In the genomic region with DNA sequence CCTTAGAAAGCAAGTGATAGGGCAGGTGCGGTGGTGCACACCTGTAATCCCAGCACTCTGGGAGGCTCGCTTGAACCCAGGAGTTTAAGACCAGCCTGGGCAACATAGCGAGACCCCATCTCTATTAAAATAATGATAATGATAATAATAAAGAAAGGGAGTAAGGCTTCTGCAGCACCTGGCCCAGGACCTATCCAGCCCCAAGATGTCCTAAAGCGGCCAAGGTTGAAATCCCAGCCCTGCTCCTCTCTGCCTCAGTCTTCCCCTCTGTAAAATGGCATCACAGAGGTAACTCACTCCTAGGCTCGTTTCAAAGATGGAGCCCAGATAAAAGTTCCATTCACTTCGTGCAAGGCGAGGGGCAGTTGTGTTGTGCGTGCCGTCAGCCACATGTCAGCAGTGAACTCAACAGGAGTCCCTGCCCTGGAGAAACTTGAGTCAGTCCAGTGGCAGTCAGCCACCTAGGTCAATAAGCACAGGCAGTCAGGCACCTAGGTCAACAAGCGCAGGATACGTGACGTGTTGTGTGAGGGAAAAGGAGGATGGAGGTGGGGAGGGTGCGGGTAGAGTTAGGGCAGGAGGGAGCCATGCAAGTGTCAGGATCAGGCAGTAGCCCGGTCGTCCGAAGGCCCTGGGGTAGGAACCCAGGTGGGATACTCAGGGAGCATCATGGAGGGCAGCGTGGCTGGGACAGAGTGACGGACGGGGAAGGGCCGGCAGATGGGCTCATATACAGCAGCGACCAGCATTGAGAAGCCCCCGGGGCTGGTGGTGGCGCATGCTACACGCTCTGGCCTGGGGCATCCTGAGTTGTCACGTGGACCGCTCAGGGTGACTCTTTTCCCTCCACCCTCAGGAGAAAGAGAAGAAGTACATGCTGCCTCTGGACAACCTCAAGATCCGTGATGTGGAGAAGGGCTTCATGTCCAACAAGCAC, we compare ENCODE assay signal across 1 cellular context.
TF ChIP-seq lines count a peak whose summit lies in the region.

No MANE protein-coding gene starts in this region.

TF ChIP-seq in H1, 55 proteins besides CTCF, POLR2A, EP300 and RAD21:
- TF ChIP-seq, protein P1, sequence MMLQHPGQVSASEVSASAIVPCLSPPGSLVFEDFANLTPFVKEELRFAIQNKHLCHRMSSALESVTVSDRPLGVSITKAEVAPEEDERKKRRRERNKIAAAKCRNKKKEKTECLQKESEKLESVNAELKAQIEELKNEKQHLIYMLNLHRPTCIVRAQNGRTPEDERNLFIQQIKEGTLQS (IDR thresholded peaks at IDR 0.05; ENCODE audit: insufficient read depth, low read depth, low read length): no peak
- no peak for TF ChIP-seq YY1 (IDR thresholded peaks at IDR 0.05; ENCODE audit: low read depth, low read length)
- TF ChIP-seq POLR2AphosphoS5 (IDR thresholded peaks at IDR 0.05; ENCODE audit: low read depth, low read length): no peak
- TF ChIP-seq TCF12 (IDR thresholded peaks at IDR 0.05; ENCODE audit: low read depth, low read length): no peak
- no peak for TF ChIP-seq EGR1 (IDR thresholded peaks at IDR 0.05; ENCODE audit: borderline replicate concordance, low read depth, low read length)
- TF ChIP-seq TEAD4 (IDR thresholded peaks at IDR 0.05; ENCODE audit: low read depth, low read length): no peak
- no peak for TF ChIP-seq CBX5 (IDR thresholded peaks at IDR 0.05; ENCODE audit: low read depth, low read length)
